In the genomic region with DNA sequence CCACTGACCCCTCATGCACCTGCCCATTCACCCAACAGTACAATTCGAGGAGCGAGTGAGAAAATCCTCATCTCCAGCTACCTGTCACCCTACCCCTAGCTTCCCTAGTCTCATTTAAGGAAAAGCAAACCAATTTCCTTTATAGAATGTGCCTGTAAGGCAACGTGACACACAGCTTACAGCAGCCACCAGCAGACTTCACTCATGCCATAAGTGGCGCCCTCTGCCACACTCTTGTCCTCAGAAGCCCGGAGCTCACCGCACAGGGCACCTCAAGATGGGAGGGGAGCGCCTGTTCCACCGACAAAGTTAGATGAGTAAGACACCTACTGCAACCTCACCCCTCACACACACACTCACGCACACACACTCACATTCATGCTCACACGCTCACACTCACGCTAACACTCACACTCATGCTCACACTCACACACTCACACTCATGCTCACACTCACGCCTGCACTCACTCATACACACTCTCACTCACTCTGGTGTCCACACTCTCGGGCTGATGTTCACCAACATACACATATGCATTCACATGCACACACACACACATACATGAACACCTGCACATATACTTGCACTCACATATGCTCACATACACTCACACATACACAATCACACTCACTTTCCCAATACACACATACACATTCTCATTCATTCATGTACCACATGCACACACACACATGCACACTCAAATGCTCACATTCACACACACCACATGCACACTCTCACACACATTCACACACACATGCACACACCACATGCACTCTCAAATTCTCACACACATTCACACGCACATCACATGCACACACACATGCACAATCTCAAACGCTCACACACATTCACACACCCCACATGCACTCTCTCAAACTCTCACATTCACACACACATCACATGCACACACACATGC, we compare ENCODE assay signal across 15 cellular contexts.
"Had no signal": no experiment of that assay in that cellular context is flagged by ENCODE, and none has a peak within 500 bp of the region (broad histone marks: within the 10 kb centered on the region; RNA-seq: fewer than 3 reads in every experiment).

No MANE protein-coding gene starts in this region.

- H3K4me3 ChIP-seq: ascending aorta, gastrocnemius medialis, heart left ventricle, lung, sigmoid colon had no signal

- H3K36me3 ChIP-seq: ascending aorta, gastrocnemius medialis, heart left ventricle, neutrophil, sigmoid colon, spleen had no signal

- H3K27ac Mint-ChIP-seq: activated naive CD8-positive, alpha-beta T cell treated with anti-CD3 and anti-CD28 coated beads, Interleukin-2, amount 50 U/mL, for 24 hours; endodermal cell; naive thymus-derived CD4-positive, alpha-beta T cell; type B pancreatic cell had no signal

- H3K36me3 Mint-ChIP-seq: type B pancreatic cell had no signal

- H3K9me3 ChIP-seq: ascending aorta, gastrocnemius medialis, heart left ventricle, neutrophil, sigmoid colon, spleen had no signal

- H3K27ac ChIP-seq: ascending aorta, gastrocnemius medialis, heart left ventricle, neutrophil, parathyroid adenoma, sigmoid colon had no signal

- H2AFZ ChIP-seq: parathyroid adenoma had no signal

- H3K9ac ChIP-seq: parathyroid adenoma had no signal

- H3K79me2 ChIP-seq: parathyroid adenoma had no signal

- H3K27me3 ChIP-seq: ascending aorta, gastrocnemius medialis, heart left ventricle, neutrophil, sigmoid colon, spleen had no signal

- H3K9me3 Mint-ChIP-seq: activated naive CD8-positive, alpha-beta T cell treated with anti-CD3 and anti-CD28 coated beads, Interleukin-2, amount 50 U/mL, for 24 hours; stimulated activated naive CD8-positive, alpha-beta T cell treated with anti-CD3 and anti-CD28 coated beads, Interleukin-15, amount 100 ng/mL, for 72 hours; type B pancreatic cell had no signal

- H3K4me1 ChIP-seq: sigmoid colon had no signal

- DNase-seq: activated naive CD4-positive, alpha-beta T cell; activated naive CD8-positive, alpha-beta T cell treated with anti-CD3 and anti-CD28 coated beads, Interleukin-2, amount 50 U/mL, for 24 hours; activated T-cell treated with anti-CD3 and anti-CD28 coated beads for 4 hours; endodermal cell; gastrocnemius medialis; heart left ventricle; naive thymus-derived CD4-positive, alpha-beta T cell; sigmoid colon; spleen; stimulated activated naive CD8-positive, alpha-beta T cell treated with anti-CD3 and anti-CD28 coated beads, Interleukin-15, amount 100 ng/mL, for 72 hours had no signal

- ATAC-seq: activated naive CD8-positive, alpha-beta T cell treated with anti-CD3 and anti-CD28 coated beads, Interleukin-2, amount 50 U/mL, for 24 hours; gastrocnemius medialis; naive thymus-derived CD4-positive, alpha-beta T cell; stimulated activated naive CD8-positive, alpha-beta T cell treated with anti-CD3 and anti-CD28 coated beads, Interleukin-15, amount 100 ng/mL, for 72 hours had no signal
